16 cellular contexts compared by ENCODE assay signal in genomic region chr14:68711551-68712437, GRCh38.
DNase-seq lines count a peak whose midpoint lies in the region; ATAC-seq and TF ChIP-seq lines count a peak whose summit lies in the region.
"Had no signal": no experiment of that assay in that cellular context is flagged by ENCODE, and none has a peak within 500 bp of the region (broad histone marks: within the 10 kb centered on the region; RNA-seq: fewer than 3 reads in every experiment).

No MANE protein-coding gene starts in this region.

- H3K36me3 ChIP-seq in gastrocnemius medialis (no peaks in the 10 kb centered on the region), BE2C (no peaks in the 10 kb centered on the region)
- H3K36me3 ChIP-seq: colonic mucosa, HAP-1, left ventricle myocardium inferior had no signal

- H3K27me3 ChIP-seq in gastrocnemius medialis (no peaks in the 10 kb centered on the region), BE2C (no peaks in the 10 kb centered on the region)
- H3K27me3 ChIP-seq: colonic mucosa had no signal

- no peaks in the 10 kb centered on the region for H3K27me3 Mint-ChIP-seq in activated CD4-positive, alpha-beta T cell treated with anti-CD3 and anti-CD28 coated beads for 36 hours
- peaks cover 5% of the 10 kb centered on the region for H3K27me3 Mint-ChIP-seq in dendritic cell treated with granulocyte-macrophage colony-stimulating factor and Interleukin-4, amounts not matched to agents 40 ng/mL and 50 ng/mL, for 4 days
- peaks cover 8% of the 10 kb centered on the region for H3K27me3 Mint-ChIP-seq in nephron (ENCODE audit: low read depth)

- no peak overlapping the region for H3K4me3 ChIP-seq in gastrocnemius medialis
- no peak overlapping the region for H3K4me3 ChIP-seq in BE2C (ENCODE audit: low read depth, low read length)
- H3K4me3 ChIP-seq: colonic mucosa, HAP-1, left ventricle myocardium inferior had no signal

- POLR2A ChIA-PET in activated CD4-positive, alpha-beta T cell treated with anti-CD3 and anti-CD28 coated beads for 36 hours (lab: Charles Lee), result no interaction called here

- no peaks in the 10 kb centered on the region for H3K36me3 Mint-ChIP-seq in activated CD4-positive, alpha-beta T cell treated with anti-CD3 and anti-CD28 coated beads for 36 hours (ENCODE audit: low read depth)
- H3K36me3 Mint-ChIP-seq in dendritic cell treated with granulocyte-macrophage colony-stimulating factor and Interleukin-4, amounts not matched to agents 40 ng/mL and 50 ng/mL, for 4 days (ENCODE audit: low read depth), result no peaks in the 10 kb centered on the region
- H3K36me3 Mint-ChIP-seq in nephron (ENCODE audit: low read depth), result no peaks in the 10 kb centered on the region

- no peak for TF ChIP-seq CTCF in nephron (IDR thresholded peaks at IDR 0.05; ENCODE audit: unreplicated experiment in 3 of 3)
- TF ChIP-seq CTCF in gastrocnemius medialis (IDR thresholded peaks at IDR 0.05 in 4 of 5, conservative IDR thresholded peaks at IDR 0.05 in 1 of 5), result no peak
- no peak for TF ChIP-seq CTCF in BE2C (IDR thresholded peaks at IDR 0.05; ENCODE audit: low read depth, low read length)

- peak overlapping the region; percentile 60 for H3K27ac Mint-ChIP-seq in activated CD4-positive, alpha-beta T cell treated with anti-CD3 and anti-CD28 coated beads for 36 hours
- H3K27ac Mint-ChIP-seq in dendritic cell treated with granulocyte-macrophage colony-stimulating factor and Interleukin-4, amounts not matched to agents 40 ng/mL and 50 ng/mL, for 4 days, result peak overlapping the region; percentile 14
- peak overlapping the region in 2 of 3 experiments; percentile 69 to 70 for H3K27ac Mint-ChIP-seq in nephron
- H3K27ac Mint-ChIP-seq: T-helper 2 cell treated with Interferon-gamma antibody and Interleukin-4, amounts not matched to agents 5 μg/mL and 100 μg/mL, for 36 hours had no signal

- H3K9me3 Mint-ChIP-seq in activated CD4-positive, alpha-beta T cell treated with anti-CD3 and anti-CD28 coated beads for 36 hours (ENCODE audit: low read depth), result no peaks in the 10 kb centered on the region
- no peaks in the 10 kb centered on the region for H3K9me3 Mint-ChIP-seq in dendritic cell treated with granulocyte-macrophage colony-stimulating factor and Interleukin-4, amounts not matched to agents 40 ng/mL and 50 ng/mL, for 4 days
- no peaks in the 10 kb centered on the region for H3K9me3 Mint-ChIP-seq in nephron
- H3K9me3 Mint-ChIP-seq: T-helper 2 cell treated with Interferon-gamma antibody and Interleukin-4, amounts not matched to agents 5 μg/mL and 100 μg/mL, for 36 hours had no signal

- no peak overlapping the region for H3K27ac ChIP-seq in gastrocnemius medialis
- H3K27ac ChIP-seq: colonic mucosa, KMS-11, left ventricle myocardium inferior had no signal

- peaks cover 38% of the 10 kb centered on the region for H3K4me1 Mint-ChIP-seq in activated CD4-positive, alpha-beta T cell treated with anti-CD3 and anti-CD28 coated beads for 36 hours
- H3K4me1 Mint-ChIP-seq in dendritic cell treated with granulocyte-macrophage colony-stimulating factor and Interleukin-4, amounts not matched to agents 40 ng/mL and 50 ng/mL, for 4 days (ENCODE audit: low read depth), result peaks cover 59% of the 10 kb centered on the region
- peaks cover 45% of the 10 kb centered on the region for H3K4me1 Mint-ChIP-seq in nephron

- CTCF ChIA-PET in activated CD4-positive, alpha-beta T cell treated with anti-CD3 and anti-CD28 coated beads for 36 hours (lab: Charles Lee), result interaction anchor here (0.6 to 1.0 kb wide), 3 partner anchors 12 to 471 kb away, joined by 3 to 5 read pairs (median 3); no protein-coding TSS in a partner anchor

- in situ Hi-C loops in gastrocnemius medialis (cut with MboI; ENCODE audit: low sequenced_read_pairs in 4 of 4), result no loop called here

- DNase-seq in activated CD4-positive, alpha-beta T cell treated with anti-CD3 and anti-CD28 coated beads for 36 hours, result peak; percentile 24
- no peak for DNase-seq in activated CD4-positive, alpha-beta T cell treated with anti-CD3 and anti-CD28 coated beads for 1 hour
- DNase-seq in COLO668 (lab: John Stamatoyannopoulos, UW; ENCODE audit: unreplicated experiment) (peak; percentile 24), gastrocnemius medialis (no peak), BE2C (no peak)
- DNase-seq: ACHN, anterior cingulate cortex, colonic mucosa, left ventricle myocardium inferior, NCI-H1417 had no signal

- no peak overlapping the region for H3K4me3 Mint-ChIP-seq in activated CD4-positive, alpha-beta T cell treated with anti-CD3 and anti-CD28 coated beads for 36 hours
- H3K4me3 Mint-ChIP-seq in dendritic cell treated with granulocyte-macrophage colony-stimulating factor and Interleukin-4, amounts not matched to agents 40 ng/mL and 50 ng/mL, for 4 days, result no peak overlapping the region
- H3K4me3 Mint-ChIP-seq in nephron, result no peak overlapping the region
- H3K4me3 Mint-ChIP-seq: T-helper 2 cell treated with Interferon-gamma antibody and Interleukin-4, amounts not matched to agents 5 μg/mL and 100 μg/mL, for 36 hours had no signal

- intact Hi-C loops in activated CD4-positive, alpha-beta T cell treated with anti-CD3 and anti-CD28 coated beads for 36 hours (cut with DNase I, micrococcal nuclease), result no loop called here
- intact Hi-C loops in dendritic cell treated with granulocyte-macrophage colony-stimulating factor and Interleukin-4, amounts not matched to agents 40 ng/mL and 50 ng/mL, for 4 days (cut with micrococcal nuclease), result loop anchor here (10.0 kb wide), 1 partner anchor 467 kb away; no protein-coding TSS in a partner anchor
- intact Hi-C loops in gastrocnemius medialis (cut with DNase I; ENCODE audit: low total_unique reads), result no loop called here

- no peak for TF ChIP-seq POLR2A in gastrocnemius medialis (IDR thresholded peaks at IDR 0.05)

- H3K4me1 ChIP-seq in gastrocnemius medialis (peaks cover 0 to 3% of the 10 kb centered on the region in 2 donors), BE2C (no peaks in the 10 kb centered on the region)
- H3K4me1 ChIP-seq: colonic mucosa, HAP-1 had no signal

- H3K9me3 ChIP-seq in gastrocnemius medialis (no peaks in the 10 kb centered on the region), BE2C (no peaks in the 10 kb centered on the region)
- H3K9me3 ChIP-seq: colonic mucosa, HAP-1, left ventricle myocardium inferior had no signal

- ATAC-seq in activated CD4-positive, alpha-beta T cell treated with anti-CD3 and anti-CD28 coated beads for 36 hours, result peak; percentile 63
- ATAC-seq in GM18858 (IDR thresholded peaks at IDR 0.05; ENCODE audit: unreplicated experiment), result no peak
- ATAC-seq in gastrocnemius medialis, result no peak

Comparison
In these comparisons a context has a peak if more than half of its experiments do, and no peak if none do; other contexts are left out.
1. DNase-seq: peak in activated CD4-positive, alpha-beta T cell treated with anti-CD3 and anti-CD28 coated beads for 36 hours (single experiment) and COLO668 (single experiment); none in activated CD4-positive, alpha-beta T cell treated with anti-CD3 and anti-CD28 coated beads for 1 hour (single experiment), gastrocnemius medialis (0 of 2) and BE2C (single experiment).
2. H3K27ac Mint-ChIP-seq: peak in every context shown above with its lines; median percentile 70 in nephron; 60 in activated CD4-positive, alpha-beta T cell treated with anti-CD3 and anti-CD28 coated beads for 36 hours; 14 in dendritic cell treated with granulocyte-macrophage colony-stimulating factor and Interleukin-4, amounts not matched to agents 40 ng/mL and 50 ng/mL, for 4 days.